In the genomic region with DNA sequence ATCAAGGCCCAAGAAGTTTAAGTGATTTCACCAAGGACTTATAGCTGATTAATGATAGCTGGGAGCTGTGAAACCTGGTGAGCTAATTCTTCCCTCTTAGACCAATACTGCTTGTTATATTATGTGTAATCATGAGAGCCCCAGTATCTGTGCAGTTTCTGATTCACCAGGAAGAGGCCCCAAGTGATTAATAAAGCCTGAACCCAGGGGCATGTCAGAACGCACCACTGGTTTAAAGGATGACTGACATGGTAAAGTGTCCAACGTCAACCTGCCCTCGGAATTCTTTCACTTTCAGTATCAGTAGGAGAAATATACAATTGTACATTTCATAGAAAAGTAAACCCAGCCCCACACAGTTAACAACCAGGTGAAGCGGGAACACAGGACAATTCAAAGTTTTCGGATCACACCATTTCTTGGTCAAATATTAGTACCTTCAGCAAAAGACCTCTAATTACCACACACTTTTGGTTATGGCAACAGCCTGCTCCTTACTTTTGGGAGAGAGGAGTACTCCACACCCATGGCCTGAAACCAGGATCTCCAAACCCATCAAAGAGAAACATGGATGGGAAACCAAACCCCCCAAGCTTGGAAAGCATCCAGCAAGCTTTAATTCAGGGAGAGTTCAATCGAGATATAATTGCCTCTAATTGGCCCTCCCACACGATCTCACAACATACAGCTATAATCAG, we compare ENCODE assay signal across 8 cellular contexts. TPM values are rescaled to one million over a fixed set of nuclear protein-coding genes. Genes with fewer than 3 reads are reported as not detected.
DNase-seq lines count a peak whose midpoint lies in the region; ATAC-seq lines count a peak whose summit lies in the region.

No MANE protein-coding gene starts in this region.

- H3K4me1 ChIP-seq in BLaER1 treated with 17β-estradiol and CSF1 and Interleukin-3, amounts not matched to agents 10 nM and 100 nM = peaks cover 11 to 23% (median 15%) of the 10 kb centered on the region in 10 experiments
- H3K4me1 ChIP-seq in right cardiac atrium (ENCODE audit: control insufficient read depth, insufficient read depth, low read length) = peaks cover 7% of the 10 kb centered on the region

- peak overlapping the region in 8 of 10 experiments; percentile 6 to 42 (median 24); a peak in 11 of 20 replicates for H3K4me3 ChIP-seq in BLaER1 treated with 17β-estradiol and CSF1 and Interleukin-3, amounts not matched to agents 10 nM and 100 nM
- H3K4me3 ChIP-seq in right cardiac atrium (ENCODE audit: low read length) = peak overlapping the region; percentile 16

- H3K36me3 Mint-ChIP-seq in activated CD4-positive, alpha-beta T cell treated with anti-CD3 and anti-CD28 coated beads, Interleukin-2, amount 10 ng/mL, durations not matched to agents 24 days and 14 days (ENCODE audit: low read depth) = no peaks in the 10 kb centered on the region

- DNase-seq in activated CD4-positive, alpha-beta T cell treated with anti-CD3 and anti-CD28 coated beads, Interleukin-2, amount 10 ng/mL, durations not matched to agents 24 days and 14 days = peak; percentile 82
- no peak for DNase-seq in right cardiac atrium
- DNase-seq in stimulated activated CD4-positive, alpha-beta T cell treated with anti-CD3 and anti-CD28 coated beads, TNF-alpha, amount 100 ng/mL, for 24 hours (ENCODE audit: low read depth in 3 of 3) = peak in 2 of 3 experiments; percentile 36 to 40
- no peak for DNase-seq in AG08395 (ENCODE audit: low spot score)
- no peak for DNase-seq in midbrain (lab: John Stamatoyannopoulos, UW)

- H4K20me1 ChIP-seq in BLaER1 treated with 17β-estradiol and CSF1 and Interleukin-3, amounts not matched to agents 10 nM and 100 nM = no peaks in the 10 kb centered on the region

- intact Hi-C loops in activated CD4-positive, alpha-beta T cell treated with anti-CD3 and anti-CD28 coated beads, Interleukin-2, amount 10 ng/mL, durations not matched to agents 24 days and 14 days (cut with micrococcal nuclease) = loop anchor here (1.0 to 5.0 kb wide), 3 partner anchors 18 to 295 kb away; no protein-coding TSS in a partner anchor
- intact Hi-C loops in right cardiac atrium (cut with DNase I) = no loop called here

- H3K27me3 ChIP-seq in BLaER1 treated with 17β-estradiol and CSF1 and Interleukin-3, amounts not matched to agents 10 nM and 100 nM = no peaks in the 10 kb centered on the region
- H3K27me3 ChIP-seq in right cardiac atrium (ENCODE audit: control insufficient read depth, insufficient read depth) = no peaks in the 10 kb centered on the region

- H3K9me3 Mint-ChIP-seq in activated CD4-positive, alpha-beta T cell treated with anti-CD3 and anti-CD28 coated beads, Interleukin-2, amount 10 ng/mL, durations not matched to agents 24 days and 14 days = peaks cover 3% of the 10 kb centered on the region

- peak overlapping the region; percentile 57 to 81 (median 71) for H3K4me2 ChIP-seq in BLaER1 treated with 17β-estradiol and CSF1 and Interleukin-3, amounts not matched to agents 10 nM and 100 nM

- H3K4me1 Mint-ChIP-seq in activated CD4-positive, alpha-beta T cell treated with anti-CD3 and anti-CD28 coated beads, Interleukin-2, amount 10 ng/mL, durations not matched to agents 24 days and 14 days = peaks cover 13% of the 10 kb centered on the region

- H3K27ac ChIP-seq in BLaER1 treated with 17β-estradiol and CSF1 and Interleukin-3, amounts not matched to agents 10 nM and 100 nM = peak overlapping the region in 9 of 11 experiments; percentile 11 to 69 (median 43); a peak in 16 of 22 replicates
- no peak overlapping the region for H3K27ac ChIP-seq in right cardiac atrium (ENCODE audit: low read length)

- H3K27me3 Mint-ChIP-seq in activated CD4-positive, alpha-beta T cell treated with anti-CD3 and anti-CD28 coated beads, Interleukin-2, amount 10 ng/mL, durations not matched to agents 24 days and 14 days = peaks cover 2% of the 10 kb centered on the region

- WGBS in right cardiac atrium = 50% methylated on average over 7 of the region's 7 CpGs

- H3K4me3 Mint-ChIP-seq in activated CD4-positive, alpha-beta T cell treated with anti-CD3 and anti-CD28 coated beads, Interleukin-2, amount 10 ng/mL, durations not matched to agents 24 days and 14 days = peak overlapping the region; percentile 56

- H3K9me3 ChIP-seq in BLaER1 treated with 17β-estradiol and CSF1 and Interleukin-3, amounts not matched to agents 10 nM and 100 nM (replicated peaks in 1 of 11) = peaks cover 30 to 36% (median 34%) of the 10 kb centered on the region in 11 experiments
- no peaks in the 10 kb centered on the region for H3K9me3 ChIP-seq in right cardiac atrium (ENCODE audit: control insufficient read depth, low read length)

- H3K36me3 ChIP-seq in BLaER1 treated with 17β-estradiol and CSF1 and Interleukin-3, amounts not matched to agents 10 nM and 100 nM = 0 out of 22 replicates have a peak, but pooled peaks cover 0 to 6% (median 0%) of the 10 kb centered on the region in 11 experiments

- H3K27ac Mint-ChIP-seq in activated CD4-positive, alpha-beta T cell treated with anti-CD3 and anti-CD28 coated beads, Interleukin-2, amount 10 ng/mL, durations not matched to agents 24 days and 14 days = peak overlapping the region; percentile 64

- peak overlapping the region in 9 of 11 experiments; percentile 9 to 50 (median 36); a peak in 11 of 22 replicates for H3K9ac ChIP-seq in BLaER1 treated with 17β-estradiol and CSF1 and Interleukin-3, amounts not matched to agents 10 nM and 100 nM

- peak; percentile 97 for ATAC-seq in GM19035 (IDR thresholded peaks at IDR 0.05; ENCODE audit: unreplicated experiment)
- ATAC-seq in HG03159 (IDR thresholded peaks at IDR 0.05; ENCODE audit: unreplicated experiment) = peak; percentile 94
- peak; percentile 52 to 68 for ATAC-seq in right cardiac atrium

RNA-seq across cellular contexts. Expression of gene TMCC3, which starts 28.5 kb away (rescaled TPM):
- total RNA-seq in activated CD4-positive, alpha-beta T cell treated with anti-CD3 and anti-CD28 coated beads, Interleukin-2, amount 10 ng/mL, durations not matched to agents 24 days and 14 days = 0.02 TPM in 1 of 2 replicates, not detected in the other
- 1 to 10 TPM; 2.8 to 6.7 (median 4.2) TPM for total RNA-seq in right cardiac atrium
- polyA plus RNA-seq in right cardiac atrium = 1.7 TPM

Comparison
In these comparisons a context has a peak if more than half of its experiments do, and no peak if none do; other contexts are left out.
1. DNase-seq: peak in activated CD4-positive, alpha-beta T cell treated with anti-CD3 and anti-CD28 coated beads, Interleukin-2, amount 10 ng/mL, durations not matched to agents 24 days and 14 days (single experiment) and stimulated activated CD4-positive, alpha-beta T cell treated with anti-CD3 and anti-CD28 coated beads, TNF-alpha, amount 100 ng/mL, for 24 hours (2 of 3); none in right cardiac atrium (0 of 3), AG08395 (single experiment) and midbrain (single experiment).
2. Peak in every context shown above with its lines, with median percentiles within 50 percentile points of each other: ATAC-seq.